1 cellular context compared by ENCODE assay signal in the genomic region with DNA sequence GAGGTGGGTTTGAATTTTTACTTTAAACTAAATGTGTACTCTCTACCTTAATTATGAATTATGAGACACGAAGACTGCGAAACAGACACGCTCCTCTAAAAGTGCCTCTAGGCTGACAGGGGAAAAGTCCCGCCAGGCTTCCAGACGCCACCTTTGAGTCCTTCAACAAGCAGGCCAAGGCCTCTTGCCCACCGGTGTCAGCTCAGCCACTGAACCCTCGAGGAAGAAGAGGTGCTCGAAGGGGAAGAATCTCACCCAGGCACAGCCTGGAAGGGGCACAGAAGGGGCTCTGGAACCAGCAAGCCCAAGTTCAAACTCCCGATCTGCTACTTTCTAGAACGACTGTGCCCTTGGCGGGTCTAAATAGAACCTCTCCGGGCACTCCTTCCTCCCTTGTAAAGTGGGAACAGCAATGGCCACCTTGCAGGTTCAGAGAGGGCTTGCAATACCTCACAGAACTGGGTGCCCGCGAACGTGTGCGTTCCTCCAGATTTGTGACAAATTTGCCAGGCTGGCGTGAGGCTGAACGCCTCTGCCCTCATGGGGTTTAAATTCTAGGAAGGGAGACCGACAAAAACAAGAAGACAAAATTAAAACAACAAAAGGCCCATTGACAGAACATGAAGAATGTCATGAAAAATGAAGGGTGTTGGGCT.
TF ChIP-seq lines count a peak whose summit lies in the region.

No MANE protein-coding gene starts in this region.

TF ChIP-seq in HepG2, 621 proteins besides CTCF, POLR2A, EP300 and RAD21 (continued from another document):
- TF ChIP-seq, protein P1, sequence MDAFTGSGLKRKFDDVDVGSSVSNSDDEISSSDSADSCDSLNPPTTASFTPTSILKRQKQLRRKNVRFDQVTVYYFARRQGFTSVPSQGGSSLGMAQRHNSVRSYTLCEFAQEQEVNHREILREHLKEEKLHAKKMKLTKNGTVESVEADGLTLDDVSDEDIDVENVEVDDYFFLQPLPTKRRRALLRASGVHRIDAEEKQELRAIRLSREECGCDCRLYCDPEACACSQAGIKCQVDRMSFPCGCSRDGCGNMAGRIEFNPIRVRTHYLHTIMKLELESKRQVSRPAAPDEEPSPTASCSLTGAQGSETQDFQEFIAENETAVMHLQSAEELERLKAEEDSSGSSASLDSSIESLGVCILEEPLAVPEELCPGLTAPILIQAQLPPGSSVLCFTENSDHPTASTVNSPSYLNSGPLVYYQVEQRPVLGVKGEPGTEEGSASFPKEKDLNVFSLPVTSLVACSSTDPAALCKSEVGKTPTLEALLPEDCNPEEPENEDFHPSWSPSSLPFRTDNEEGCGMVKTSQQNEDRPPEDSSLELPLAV (CRISPR knock-in tag; conservative IDR thresholded peaks at IDR 0.05; ENCODE audit: low read depth) = no peak
- TF ChIP-seq ZNF432 (CRISPR knock-in tag; IDR thresholded peaks at IDR 0.05; ENCODE audit: borderline replicate concordance) = no peak
TF ChIP-seq in HepG2: peak in this region for 18.
